In the genomic region with DNA sequence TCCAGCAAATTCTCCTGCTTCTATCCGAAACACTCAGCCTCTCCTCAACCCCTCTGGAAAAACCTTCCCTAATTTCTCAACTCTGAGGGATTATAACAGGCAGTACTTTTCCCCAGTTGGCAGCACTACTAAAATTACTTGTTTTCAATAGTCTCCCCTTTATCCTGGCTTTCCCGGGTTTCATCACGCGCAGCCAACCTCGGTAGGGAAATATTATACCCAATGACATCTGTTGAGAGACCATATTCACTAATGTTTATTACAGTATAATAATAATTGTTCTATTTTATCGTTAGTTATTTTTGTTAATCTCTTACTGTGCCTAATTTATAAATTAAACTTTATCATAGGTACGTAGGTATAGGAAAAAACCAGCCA, we compare ENCODE assay signal across 9 cellular contexts. TPM values are rescaled to one million over a fixed set of nuclear protein-coding genes. Genes with fewer than 3 reads are reported as not detected.
DNase-seq lines count a peak whose midpoint lies in the region; ATAC-seq, FAIRE-seq and TF ChIP-seq lines count a peak whose summit lies in the region.
"Had no signal": no experiment of that assay in that cellular context is flagged by ENCODE, and none has a peak within 500 bp of the region (broad histone marks: within the 10 kb centered on the region; RNA-seq: fewer than 3 reads in every experiment).

No MANE protein-coding gene starts in this region.

- peak overlapping the region; percentile 94; the same call in 1 of the 2 replicates for H3K27ac Mint-ChIP-seq in HFFc6

- no peaks in the 10 kb centered on the region for H3K9me3 Mint-ChIP-seq in HFFc6

- TF ChIP-seq CTCF in AG04450 (IDR thresholded peaks at IDR 0.05; ENCODE audit: low read depth, low read length) (no peak), HFFc6 (IDR thresholded peaks at IDR 0.05) (no peak), GM12878 (IDR thresholded peaks at IDR 0.05 in 2 of 3, conservative IDR thresholded peaks at IDR 0.05 in 1 of 3; ENCODE audit: control insufficient read depth in 2 of 3, extremely low read depth in 1 of 3, insufficient read depth in 1 of 3, low read depth in 3 of 3, low read length in 3 of 3) (no peak), HepG2 (CRISPR knock-in tag; IDR thresholded peaks at IDR 0.05) (no peak), transverse colon (IDR thresholded peaks at IDR 0.05) (no peak)

- WGBS in GM12878 (ENCODE audit: insufficient coverage, insufficient replicate concordance, low lambda C conversion rate, missing lambda C conversion rate) = 48% methylated on average over 7 of the region's 7 CpGs
- under 1% methylated on average over 7 of the region's 7 CpGs for WGBS in HepG2 (ENCODE audit: low lambda C conversion rate)
- 0 to 20% methylated on average over 5 to 7 of the region's 7 CpGs for WGBS in transverse colon (ENCODE audit: low coverage in 1 of 2), 2 donors

- intact Hi-C loops in GM12878 (cut with micrococcal nuclease; ENCODE audit: unreplicated experiment) (no loop called here), HepG2 (cut with micrococcal nuclease; ENCODE audit: unreplicated experiment) (no loop called here), transverse colon (cut with DNase I; ENCODE audit: low total_unique reads) (no loop called here)

- FAIRE-seq in GM12878 (lab: Jason Lieb, UNC) = no peak
- no peak for FAIRE-seq in HepG2 (lab: Jason Lieb, UNC)
- FAIRE-seq: islet of Langerhans had no signal

- ATAC-seq in GM12878 (peak; percentile 4; the same call in 2 of the 3 replicates), HepG2 (peak; percentile 58), HG03521 (IDR thresholded peaks at IDR 0.05; ENCODE audit: unreplicated experiment) (no peak), GM18867 (IDR thresholded peaks at IDR 0.05; ENCODE audit: unreplicated experiment) (no peak)

- in situ Hi-C loops in GM12878 (cut with MboI) (no loop called here), HepG2 (cut with HindIII; ENCODE audit: extremely low pct_ligation_motif_present, low pct_unique_long_range_greater_than_20kb) (no loop called here), transverse colon (cut with MboI; ENCODE audit: low pct_ligation_motif_present in 1 of 4, low pct_unique_long_range_greater_than_20kb in 1 of 4, low sequenced_read_pairs in 3 of 4) (no loop called here)

- H3K4me3 ChIP-seq in AG04450 (ENCODE audit: low read depth, low read length) (peak overlapping the region; percentile 89), GM12878 (no peak overlapping the region), HepG2 (replicated peaks in 1 of 3; ENCODE audit: insufficient read depth in 1 of 3, low read depth in 2 of 3, low read length in 3 of 3) (peak overlapping the region; percentile 75 to 96 (median 87)), transverse colon (peak overlapping the region in 3 of 4 donors; percentile 85 to 100 (median 99))

- H3K36me3 ChIP-seq in GM12878 (ENCODE audit: control insufficient read depth in 2 of 2, insufficient read depth in 2 of 2, low read length in 1 of 2) (peaks cover 2 to 4% of the 10 kb centered on the region in 2 experiments; a peak in 3 of 4 replicates), HepG2 (replicated peaks in 1 of 2; ENCODE audit: control insufficient read depth in 1 of 2, insufficient read depth in 2 of 2, low read length in 2 of 2) (0 out of 5 replicates have a peak, but pooled peaks cover 0 to 1% of the 10 kb centered on the region in 2 experiments), transverse colon (peaks cover 0 to 2% (median 0%) of the 10 kb centered on the region in 4 donors)

- peaks cover 4% of the 10 kb centered on the region for H3K27me3 Mint-ChIP-seq in HFFc6 (ENCODE audit: insufficient read depth)

- H3K4me1 ChIP-seq in GM12878 (ENCODE audit: control insufficient read depth, insufficient read depth, low read length) = no peaks in the 10 kb centered on the region
- peaks cover 25% of the 10 kb centered on the region for H3K4me1 ChIP-seq in HepG2 (ENCODE audit: insufficient read depth, low read length)
- peaks cover 6 to 23% (median 18%) of the 10 kb centered on the region in 4 donors for H3K4me1 ChIP-seq in transverse colon

- RAD21 ChIA-PET in GM12878 (lab: Charles Lee; ENCODE audit: unreplicated experiment) = interaction anchor here (0.8 to 0.9 kb wide), 2 partner anchors 16 to 193 kb away, joined by 3 read pairs; partner anchors contain the start of gene PGM2L1

- H3K9me3 ChIP-seq in AG04450 (ENCODE audit: control insufficient read depth, insufficient read depth, low read length) = peaks cover 7% of the 10 kb centered on the region
- H3K9me3 ChIP-seq in GM12878 (replicated peaks; ENCODE audit: control insufficient read depth, insufficient read depth, low read length) = no peaks in the 10 kb centered on the region; the same call in 2 of the 3 replicates
- no peaks in the 10 kb centered on the region for H3K9me3 ChIP-seq in HepG2 (ENCODE audit: low read length)
- no peaks in the 10 kb centered on the region for H3K9me3 ChIP-seq in transverse colon

- no TSS peak for BruUV-seq in GM12878 (replicated peaks; lab: Mats Ljungman, UMichigan)
- no TSS peak for BruUV-seq in HepG2 (replicated peaks; lab: Mats Ljungman, UMichigan)

- POLR2A ChIA-PET in AG04450 (lab: Yijun Ruan, JAX) (interaction anchor here (0.7 to 0.9 kb wide), 3 partner anchors 11 to 421 kb away, joined by 3 to 4 read pairs (median 4); partner anchors contain the start of genes C2CD3 and PPME1), GM12878 (lab: Charles Lee) (interaction anchor here (0.8 to 1.1 kb wide), 2 partner anchors 9 to 98 kb away, joined by 3 to 5 read pairs; partner anchors contain the start of gene LIPT2), HepG2 (lab: Yijun Ruan, JAX) (interaction anchor here (2.3 kb wide), 1 partner anchor 98 kb away, joined by 14 read pairs; the partner anchor contains the start of gene LIPT2)

- no peak overlapping the region; the same call in 1 of the 2 replicates for H3K9ac ChIP-seq in GM12878 (ENCODE audit: control insufficient read depth, insufficient read depth, low read length)
- H3K9ac ChIP-seq in HepG2 (ENCODE audit: insufficient read depth, low read depth, low read length) = peak overlapping the region; percentile 74

- SMC1A ChIA-PET in GM12878 (lab: Charles Lee; ENCODE audit: uncharacterized antibody, unreplicated experiment) = interaction anchor here (0.8 to 1.4 kb wide), 5 partner anchors 10 to 317 kb away, joined by 3 to 9 read pairs (median 4); no protein-coding TSS in a partner anchor

- TF ChIP-seq RAD21 in GM12878 (IDR thresholded peaks at IDR 0.05; ENCODE audit: insufficient read depth, low read depth, low read length) = no peak
- no peak for TF ChIP-seq RAD21 in HepG2 (CRISPR knock-in tag; IDR thresholded peaks at IDR 0.05)

- DNase-seq in AG04450 (ENCODE audit: low read depth, low spot score) (no peak), HFFc6 (no peak), GM12878 (ENCODE audit: low read depth, low spot score) (no peak), HepG2 (ENCODE audit: low spot score) (no peak), transverse colon (no peak), Kasumi-1 (lab: John Stamatoyannopoulos, UW) (no peak)

- peak overlapping the region; percentile 99 for H3K4me3 Mint-ChIP-seq in HFFc6

- peaks cover 23% of the 10 kb centered on the region for H3K36me3 Mint-ChIP-seq in HFFc6 (ENCODE audit: low read depth)

- peak overlapping the region; percentile 96 for H2AFZ ChIP-seq in GM12878 (ENCODE audit: control insufficient read depth, low read depth, low read length)
- peak overlapping the region; percentile 100 for H2AFZ ChIP-seq in HepG2 (ENCODE audit: low read length)

- no peak for TF ChIP-seq EP300 in GM12878 (IDR thresholded peaks at IDR 0.05; ENCODE audit: borderline replicate concordance in 1 of 2, control insufficient read depth in 1 of 2, low read depth in 2 of 2, low read length in 2 of 2)
- no peak for TF ChIP-seq EP300 in HepG2 (IDR thresholded peaks at IDR 0.05; ENCODE audit: low read depth in 2 of 2, low read length in 2 of 2)
- no peak for TF ChIP-seq EP300 in HepG2 (CRISPR knock-in tag; IDR thresholded peaks at IDR 0.05; ENCODE audit: borderline replicate concordance)
- TF ChIP-seq EP300 in transverse colon (IDR thresholded peaks at IDR 0.05; ENCODE audit: low read depth) = no peak

- no peaks in the 10 kb centered on the region for H4K20me1 ChIP-seq in GM12878 (ENCODE audit: control insufficient read depth, insufficient read depth)
- H4K20me1 ChIP-seq in HepG2 (ENCODE audit: insufficient read depth, low read length) = 0 out of 2 replicates have a peak, but pooled peaks cover 4% of the 10 kb centered on the region

- TF ChIP-seq POLR2A in GM12878 (IDR thresholded peaks at IDR 0.05; ENCODE audit: low read depth, low read length) = no peak
- no peak for TF ChIP-seq POLR2A in HepG2 (IDR thresholded peaks at IDR 0.05; ENCODE audit: insufficient read depth in 1 of 2, low read depth in 2 of 2, low read length in 2 of 2)
- no peak for TF ChIP-seq POLR2A in transverse colon (IDR thresholded peaks at IDR 0.05)

- H3K27me3 ChIP-seq in AG04450 (ENCODE audit: control insufficient read depth, insufficient read depth, low read length) = peaks cover 2% of the 10 kb centered on the region
- H3K27me3 ChIP-seq in GM12878 (replicated peaks in 1 of 2; ENCODE audit: control insufficient read depth in 2 of 2, insufficient read depth in 2 of 2, low read length in 1 of 2) = no peaks in the 10 kb centered on the region
- no peaks in the 10 kb centered on the region; a peak in 1 of 5 replicates for H3K27me3 ChIP-seq in HepG2 (ENCODE audit: control insufficient read depth in 1 of 2, insufficient read depth in 2 of 2, low read length in 2 of 2)
- H3K27me3 ChIP-seq in transverse colon = no peaks in the 10 kb centered on the region

- H3K4me2 ChIP-seq in GM12878 (ENCODE audit: control insufficient read depth, insufficient read depth) (peak overlapping the region; percentile 64), HepG2 (ENCODE audit: low read depth, low read length) (peak overlapping the region; percentile 91)

- no peak overlapping the region for H3K27ac ChIP-seq in AG04450 (ENCODE audit: low read depth, low read length)
- 0 out of 2 replicates have a peak overlapping the region, but pooled peaks have one; percentile 48 for H3K27ac ChIP-seq in GM12878 (ENCODE audit: control insufficient read depth, insufficient read depth)
- H3K27ac ChIP-seq in HepG2 (ENCODE audit: extremely low read length, insufficient read depth, low read length) = no peak overlapping the region
- H3K27ac ChIP-seq in transverse colon = peak overlapping the region; percentile 80 to 93 (median 86)

- H3K79me2 ChIP-seq in GM12878 (ENCODE audit: control insufficient read depth, insufficient read depth, low read length) (peaks cover 25% of the 10 kb centered on the region), HepG2 (ENCODE audit: insufficient read depth, low read length) (peaks cover 2% of the 10 kb centered on the region)

- CTCF ChIA-PET in AG04450 (lab: Charles Lee) = interaction anchor here (1.2 to 1.8 kb wide), 2 partner anchors 19 to 139 kb away, joined by 4 to 6 read pairs; no protein-coding TSS in a partner anchor
- CTCF ChIA-PET in GM12878 (lab: Yijun Ruan, JAX) = interaction anchor here (1.2 kb wide), 2 partner anchors 142 to 337 kb away, joined by 3 to 4 read pairs; no protein-coding TSS in a partner anchor
- CTCF ChIA-PET in HepG2 (lab: Yijun Ruan, JAX; ENCODE audit: low intra/inter-chr PET ratio, low total read pairs) = no interaction called here

- peaks cover 28% of the 10 kb centered on the region for H3K4me1 Mint-ChIP-seq in HFFc6 (ENCODE audit: low read depth)

RNA-seq across cellular contexts. Expression of gene POLD3, which starts 0.3 kb away (rescaled TPM):
- polyA plus RNA-seq in AG04450 (2011; rRNA removed) (10.0 and 14.8 TPM in 2 replicates), GM12878 (2011; rRNA removed) (63.7 and 66.4 TPM in 2 replicates), GM12878 (2014; fragmentation: Illumina TruSeq; extraction: Trizol) (41.9 and 54.5 TPM in 2 replicates), GM12878 (2014; fragmentation: Nextera tagmentation; extraction: Ambion mirVana) (10 to 100 TPM; 30.9 to 36.5 TPM), GM12878 (2014; rRNA removed) (25.2 and 29.7 TPM in 2 replicates), GM12878 (2016; fragmentation: Nextera tagmentation; extraction: Ambion mirVana) (10 to 100 TPM; 60.1 to 62.3 TPM), HepG2 (2011; rRNA removed) (5.1 and 6.3 TPM in 2 replicates)
- 13.2 and 14.4 TPM in 2 replicates for polyA minus RNA-seq in AG04450 (2011; rRNA and poly(A)+ RNA removed)
- total RNA-seq in HFFc6 (2021; fragmentation: NEBNext Ultra II Directional; extraction: Animal tissue kit (Norgen Biotek cat#: 25700)) = 10 to 100 TPM; 10.1 to 17.5 (median 15.3) TPM
- total RNA-seq in GM12878 (2013; cell fraction: nucleolus; rRNA removed) = 52.1 and 58.0 TPM in 2 replicates
- total RNA-seq in GM12878 (2014; rRNA removed) (23.8 and 25.9 TPM in 2 replicates), GM12878 (2014; rRNA removed; fragmentation: Illumina TruSeq; extraction: Trizol) (36.0 and 38.3 TPM in 2 replicates), GM12878 (2021) (36.4 and 39.2 TPM in 2 replicates), HepG2 (2016; rRNA removed; fragmentation: Illumina TruSeq; extraction: Trizol) (18.9 and 23.7 TPM in 2 replicates), transverse colon (10 to 100 TPM in 3 of 4 donors, 1 to 10 TPM in 1; 7.4 to 29.4 (median 20.6) TPM)
- polyA plus RNA-seq in GM12878 (2011; ENCODE audit: low read depth) = 13.3 TPM
- polyA plus RNA-seq in GM12878 (2011; cell fraction: cytosol; rRNA removed) = 38.4 and 40.8 TPM in 2 replicates
- polyA plus RNA-seq in GM12878 (2011; cell fraction: nucleus; rRNA removed) = 76.3 and 97.3 TPM in 2 replicates
- 13.9 and 16.3 TPM in 2 replicates for polyA plus RNA-seq in GM12878 (2012)
- polyA minus RNA-seq in GM12878 (2011; rRNA and poly(A)+ RNA removed) = 55.2 and 80.0 TPM in 2 replicates
- polyA minus RNA-seq in GM12878 (2011; cell fraction: cytosol; rRNA and poly(A)+ RNA removed) = 15.9 and 16.1 TPM in 2 replicates
- polyA minus RNA-seq in GM12878 (2011; cell fraction: nucleus; rRNA and poly(A)+ RNA removed) = 23.0 and 34.4 TPM in 2 replicates
- total RNA-seq in HepG2 (2016; cell fraction: cytosol; rRNA removed; fragmentation: Illumina TruSeq; extraction: Trizol; ENCODE audit: low read depth) = 4.0 and 4.8 TPM in 2 replicates
- 18.2 and 21.5 TPM in 2 replicates for total RNA-seq in HepG2 (2016; cell fraction: insoluble cytoplasmic fraction; rRNA removed; fragmentation: Illumina TruSeq; extraction: Trizol)
- total RNA-seq in HepG2 (2016; cell fraction: membrane; rRNA removed; fragmentation: Illumina TruSeq; extraction: Trizol) = 8.3 and 9.4 TPM in 2 replicates
- 18.8 and 20.7 TPM in 2 replicates for total RNA-seq in HepG2 (2016; cell fraction: nucleus; rRNA removed; fragmentation: Illumina TruSeq; extraction: Trizol)
- polyA plus RNA-seq in HepG2 (2011; cell fraction: cytosol; rRNA removed) = 2.7 and 2.9 TPM in 2 replicates
- polyA plus RNA-seq in HepG2 (2011; cell fraction: nucleus; rRNA removed) = 4.1 and 4.3 TPM in 2 replicates
- polyA plus RNA-seq in HepG2 (2012) = 3.5 and 5.9 TPM in 2 replicates
- polyA plus RNA-seq in HepG2 (2016; cell fraction: cytosol; fragmentation: Illumina TruSeq; extraction: Trizol; ENCODE audit: low read depth) = 1.4 and 1.8 TPM in 2 replicates
- polyA plus RNA-seq in HepG2 (2016; cell fraction: insoluble cytoplasmic fraction; fragmentation: Illumina TruSeq; extraction: Trizol; ENCODE audit: low read depth) = 18.6 and 19.5 TPM in 2 replicates
- polyA plus RNA-seq in HepG2 (2016; cell fraction: membrane; fragmentation: Illumina TruSeq; extraction: Trizol; ENCODE audit: low read depth) = 3.6 and 4.0 TPM in 2 replicates
- polyA plus RNA-seq in HepG2 (2016; cell fraction: nucleus; fragmentation: Illumina TruSeq; extraction: Trizol; ENCODE audit: insufficient read depth, low read depth) = 20.7 and 27.8 TPM in 2 replicates
- 6.2 and 54.4 TPM in 2 replicates for polyA minus RNA-seq in HepG2 (2011; rRNA and poly(A)+ RNA removed; ENCODE audit: low replicate concordance)
- polyA minus RNA-seq in HepG2 (2011; cell fraction: cytosol; rRNA and poly(A)+ RNA removed) = 2.5 and 5.3 TPM in 2 replicates
- polyA minus RNA-seq in HepG2 (2011; cell fraction: nucleus; rRNA and poly(A)+ RNA removed) = 8.5 and 9.9 TPM in 2 replicates

Comparison
In these comparisons a context has a peak if more than half of its experiments do, and no peak if none do; other contexts are left out.
1. H3K27ac ChIP-seq: peak in GM12878 (single experiment) and transverse colon (4 of 4); none in AG04450 (single experiment) and HepG2 (single experiment).
2. ATAC-seq: peak in GM12878 (single experiment) and HepG2 (single experiment); none in HG03521 (single experiment) and GM18867 (single experiment).